17 cellular contexts compared by ENCODE assay signal in the genomic region with DNA sequence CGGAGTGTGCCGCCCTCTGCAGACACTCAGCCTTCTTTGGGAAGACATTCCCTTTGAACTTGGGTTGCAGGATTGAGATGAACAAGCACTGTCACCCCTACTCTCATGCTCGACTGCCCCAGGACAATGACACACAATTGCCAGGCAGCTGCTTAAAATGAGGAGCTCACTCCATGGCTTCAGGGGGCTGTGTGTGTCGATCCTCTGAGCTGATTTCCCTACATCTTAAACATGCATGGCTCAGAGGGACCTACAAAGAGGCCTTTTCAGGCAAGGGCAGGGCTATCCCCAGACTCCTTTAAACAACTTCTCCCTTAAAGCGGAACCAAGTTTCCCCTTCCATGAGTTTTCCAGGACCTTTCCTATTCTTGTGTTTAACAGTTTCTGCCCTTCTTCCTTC.
DNase-seq lines count a peak whose midpoint lies in the region; ATAC-seq, FAIRE-seq and TF ChIP-seq lines count a peak whose summit lies in the region.
"Had no signal": no experiment of that assay in that cellular context is flagged by ENCODE, and none has a peak within 500 bp of the region (broad histone marks: within the 10 kb centered on the region; RNA-seq: fewer than 3 reads in every experiment).

No MANE protein-coding gene starts in this region.

- 81 to 84% methylated on average over 4 to 5 of the region's 5 CpGs for WGBS in mesodermal cell (ENCODE audit: insufficient coverage in 2 of 2), 2 experiments

- no peak for TF ChIP-seq CTCF in Panc1 (IDR thresholded peaks at IDR 0.05)
- TF ChIP-seq CTCF in dorsolateral prefrontal cortex (IDR thresholded peaks at IDR 0.05 in 54 of 56, conservative IDR thresholded peaks at IDR 0.05 in 2 of 56; ENCODE audit: low read depth in 1 of 56, partially characterized antibody in 56 of 56), result no peak
- no peak for TF ChIP-seq CTCF in D721Med (IDR thresholded peaks at IDR 0.05; ENCODE audit: insufficient read depth, missing control alignments)

- no peak overlapping the region for H3K27ac Mint-ChIP-seq in activated CD8-positive, alpha-beta memory T cell treated with anti-CD3 and anti-CD28 coated beads, Interleukin-2, amount 10 ng/mL, durations not matched to agents 7 days and 5 days
- H3K27ac Mint-ChIP-seq: immature natural killer cell had no signal

- peaks cover 36% of the 10 kb centered on the region for H3K27me3 Mint-ChIP-seq in activated CD8-positive, alpha-beta memory T cell treated with anti-CD3 and anti-CD28 coated beads, Interleukin-2, amount 10 ng/mL, durations not matched to agents 7 days and 5 days

- FAIRE-seq in D721Med (lab: Jason Lieb, UNC), result no peak
- FAIRE-seq: GM19239 had no signal

- CTCF ChIA-PET in Panc1 (lab: Charles Lee), result no interaction called here
- CTCF ChIA-PET in activated CD8-positive, alpha-beta memory T cell treated with anti-CD3 and anti-CD28 coated beads, Interleukin-2, amount 10 ng/mL, durations not matched to agents 7 days and 5 days (lab: Charles Lee), result interaction anchor here (1.4 kb wide), 1 partner anchor 97 kb away, joined by 3 read pairs; no protein-coding TSS in a partner anchor

- H3K9me3 Mint-ChIP-seq in activated CD8-positive, alpha-beta memory T cell treated with anti-CD3 and anti-CD28 coated beads, Interleukin-2, amount 10 ng/mL, durations not matched to agents 7 days and 5 days (ENCODE audit: low read depth), result no peaks in the 10 kb centered on the region
- H3K9me3 Mint-ChIP-seq: immature natural killer cell had no signal

- H3K27ac ChIP-seq in Panc1 (ENCODE audit: low read length) (peak overlapping the region; percentile 98), dorsolateral prefrontal cortex (peak overlapping the region in 56 of 59 donors; percentile 2 to 86 (median 68)), mesodermal cell (ENCODE audit: low read depth, low read length, severe bottlenecking) (peak overlapping the region; percentile 82), stomach smooth muscle (ENCODE audit: low read length) (peak overlapping the region; percentile 87)
- H3K27ac ChIP-seq: neutrophil had no signal

- no peaks in the 10 kb centered on the region for H3K36me3 ChIP-seq in Panc1 (ENCODE audit: control insufficient read depth, insufficient read depth, low read length)
- H3K36me3 ChIP-seq in mesodermal cell (ENCODE audit: control insufficient read depth, insufficient read depth, low read length), result no peaks in the 10 kb centered on the region
- no peaks in the 10 kb centered on the region for H3K36me3 ChIP-seq in stomach smooth muscle (ENCODE audit: control insufficient read depth in 2 of 2, insufficient read depth in 2 of 2, low read length in 2 of 2)
- H3K36me3 ChIP-seq: BE2C, neutrophil had no signal

- no TSS peak for BruUV-seq in Panc1 (replicated peaks; lab: Mats Ljungman, UMichigan)

- in situ Hi-C loops in Panc1 (cut with HindIII; ENCODE audit: low pct_unique_long_range_greater_than_20kb, low sequenced_read_pairs), result no loop called here

- H3K9me3 ChIP-seq in Panc1 (ENCODE audit: control insufficient read depth, insufficient read depth, low read depth, low read length) (no peaks in the 10 kb centered on the region), mesodermal cell (ENCODE audit: control insufficient read depth, low read length) (no peaks in the 10 kb centered on the region), stomach smooth muscle (ENCODE audit: control insufficient read depth in 2 of 2, low read length in 2 of 2) (no peaks in the 10 kb centered on the region)
- H3K9me3 ChIP-seq: BE2C, neutrophil had no signal

- no peak overlapping the region for H3K4me3 Mint-ChIP-seq in activated CD8-positive, alpha-beta memory T cell treated with anti-CD3 and anti-CD28 coated beads, Interleukin-2, amount 10 ng/mL, durations not matched to agents 7 days and 5 days
- H3K4me3 Mint-ChIP-seq: immature natural killer cell had no signal

- H3K36me3 Mint-ChIP-seq in activated CD8-positive, alpha-beta memory T cell treated with anti-CD3 and anti-CD28 coated beads, Interleukin-2, amount 10 ng/mL, durations not matched to agents 7 days and 5 days, result no peaks in the 10 kb centered on the region
- H3K36me3 Mint-ChIP-seq: immature natural killer cell had no signal

- H3K4me1 ChIP-seq in Panc1 (ENCODE audit: control insufficient read depth, insufficient read depth, low read length) (peaks cover 74% of the 10 kb centered on the region), mesodermal cell (ENCODE audit: control insufficient read depth, insufficient read depth, low read length, poor library complexity, severe bottlenecking) (peaks cover 76% of the 10 kb centered on the region), stomach smooth muscle (ENCODE audit: control insufficient read depth, insufficient read depth, low read length) (peaks cover 71% of the 10 kb centered on the region)

- peaks cover 12% of the 10 kb centered on the region for H3K4me1 Mint-ChIP-seq in activated CD8-positive, alpha-beta memory T cell treated with anti-CD3 and anti-CD28 coated beads, Interleukin-2, amount 10 ng/mL, durations not matched to agents 7 days and 5 days

- H3K4me3 ChIP-seq in Panc1 (ENCODE audit: low read depth in 2 of 2, low read length in 2 of 2) (peak overlapping the region; percentile 6 to 36), dorsolateral prefrontal cortex (peak overlapping the region in 50 of 59 donors; percentile 1 to 58 (median 34)), mesodermal cell (ENCODE audit: extremely low read depth, insufficient read depth, low read length, poor library complexity, severe bottlenecking) (no peak overlapping the region), stomach smooth muscle (ENCODE audit: low read length in 2 of 2) (peak overlapping the region in 1 of 2 donors; percentile 58)

- POLR2A ChIA-PET in Panc1 (lab: Charles Lee), result interaction anchor here (1.0 to 1.5 kb wide), 2 partner anchors 108 to 110 kb away, joined by 3 to 4 read pairs; no protein-coding TSS in a partner anchor

- DNase-seq in Panc1 (ENCODE audit: low read depth, low spot score) (no peak), dorsolateral prefrontal cortex (no peak), DMS114 treated with DMSO at 0.1 percent for 48 hours (lab: John Stamatoyannopoulos, UW; ENCODE audit: unreplicated experiment) (no peak), D721Med (ENCODE audit: insufficient read length, low spot score) (no peak)
- no peak for DNase-seq in activated CD8-positive, alpha-beta memory T cell treated with anti-CD3 and anti-CD28 coated beads, Interleukin-2, amount 10 ng/mL, durations not matched to agents 7 days and 5 days
- DNase-seq: activated CD8-positive, alpha-beta memory T cell treated with anti-CD3 and anti-CD28 coated beads for 24 hours; activated naive CD4-positive, alpha-beta T cell treated with Interleukin-2 at 50 U/mL for 16 hours; BE2C; cortex of kidney; immature natural killer cell; NCI-H1105; NCI-H510A had no signal

- intact Hi-C loops in Panc1 (cut with micrococcal nuclease; ENCODE audit: unreplicated experiment), result loop anchor here (10.0 kb wide), 1 partner anchor 240 kb away; no protein-coding TSS in a partner anchor
- intact Hi-C loops in dorsolateral prefrontal cortex (cut with DNase I), result loop anchor here (5.0 kb wide), 3 partner anchors 108 to 248 kb away; partner anchors contain the start of gene MBNL2 (in 1 of the 2)

- H3K27me3 ChIP-seq in Panc1 (ENCODE audit: control insufficient read depth, insufficient read depth, low read length) (no peaks in the 10 kb centered on the region), dorsolateral prefrontal cortex (no peaks in the 10 kb centered on the region), stomach smooth muscle (ENCODE audit: control insufficient read depth in 1 of 2, insufficient read depth in 2 of 2, low read length in 2 of 2) (no peaks in the 10 kb centered on the region)
- H3K27me3 ChIP-seq: BE2C had no signal

- peak overlapping the region; percentile 24 to 29 for H3K9ac ChIP-seq in stomach smooth muscle (ENCODE audit: low read length in 2 of 2)

- ATAC-seq in Panc1, result no peak; the same call in 1 of the 2 replicates
- no peak for ATAC-seq in HG02852 (IDR thresholded peaks at IDR 0.05; ENCODE audit: unreplicated experiment)
- ATAC-seq in activated CD8-positive, alpha-beta memory T cell treated with anti-CD3 and anti-CD28 coated beads, Interleukin-2, amount 10 ng/mL, durations not matched to agents 7 days and 5 days, result no peak
